26 cellular contexts compared by ENCODE assay signal in the genomic region with DNA sequence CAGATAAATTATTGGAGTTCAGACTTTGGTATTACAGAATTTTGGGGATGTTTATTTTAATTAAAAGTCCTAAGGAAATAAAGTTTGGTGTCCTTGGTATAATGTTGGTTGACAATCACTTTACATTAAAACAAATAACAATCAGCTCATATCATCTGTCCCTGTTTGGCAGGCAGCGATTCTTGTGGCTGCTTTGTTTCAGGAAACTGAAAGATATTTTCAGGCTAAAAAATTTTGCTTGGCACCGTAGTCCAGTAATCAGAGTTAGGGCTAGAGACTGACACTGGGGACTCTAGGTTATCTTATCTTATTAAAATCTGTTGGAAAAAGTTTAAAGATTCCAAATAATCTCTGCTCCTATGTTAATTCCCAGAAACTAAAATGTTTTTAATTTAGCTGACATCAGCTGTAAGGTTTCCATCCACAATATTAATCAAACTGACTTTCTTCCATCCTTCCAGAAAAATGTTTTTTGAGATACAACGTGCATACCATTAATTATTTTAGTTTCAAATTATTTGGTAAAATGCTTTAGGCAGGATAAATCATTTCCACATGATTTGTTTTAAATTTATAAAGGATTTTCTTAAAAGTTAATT.
"Had no signal": no experiment of that assay in that cellular context is flagged by ENCODE, and none has a peak within 500 bp of the region (broad histone marks: within the 10 kb centered on the region; RNA-seq: fewer than 3 reads in every experiment).

No MANE protein-coding gene starts in this region.

- H3K27me3 ChIP-seq: colonic mucosa, gastrocnemius medialis, ovary, spleen, testis, tibial artery had no signal

- H3K27ac Mint-ChIP-seq: dendritic cell treated with granulocyte-macrophage colony-stimulating factor and Interleukin-4, amounts not matched to agents 40 ng/mL and 50 ng/mL, for 4 days; memory B cell; natural killer cell; stimulated activated memory B cell treated with anti-CD40 and anti-IgM and Interleukin-4, amounts not matched to agents 10 μg/mL and 1 μg/mL and 100 μg/mL, for 72 hours; type B pancreatic cell had no signal

- H3K4me1 ChIP-seq: colonic mucosa, gastrocnemius medialis, psoas muscle, spleen, testis, tibial artery had no signal

- ATAC-seq: gastrocnemius medialis; left ventricle myocardium superior; natural killer cell; psoas muscle; right cardiac atrium; stimulated activated memory B cell treated with anti-CD40 and anti-IgM and Interleukin-4, amounts not matched to agents 10 μg/mL and 1 μg/mL and 100 μg/mL, for 72 hours; stimulated activated naive CD8-positive, alpha-beta T cell treated with anti-CD3 and anti-CD28 coated beads, Interleukin-15, Interleukin-2, amounts not matched to agents 100 U/mL and 50 U/mL, for 24 hours had no signal

- DNase-seq: colonic mucosa; effector memory CD4-positive, alpha-beta T cell; erythroblast; foreskin fibroblast; gastrocnemius medialis; left ventricle myocardium superior; natural killer cell; occipital lobe; ovary; posterior cingulate gyrus; psoas muscle; right cardiac atrium; spleen; stimulated activated CD4-positive, alpha-beta T cell treated with anti-CD3 and anti-CD28 coated beads, Interleukin-4, amount 100 ng/mL, for 4 hours; stimulated activated naive CD8-positive, alpha-beta T cell treated with anti-CD3 and anti-CD28 coated beads, Interleukin-15, Interleukin-2, amounts not matched to agents 100 U/mL and 50 U/mL, for 24 hours; substantia nigra; testis; tibial artery had no signal

- H3K4me1 Mint-ChIP-seq: natural killer cell had no signal

- H3K36me3 Mint-ChIP-seq: natural killer cell; stimulated activated memory B cell treated with anti-CD40 and anti-IgM and Interleukin-4, amounts not matched to agents 10 μg/mL and 1 μg/mL and 100 μg/mL, for 72 hours; type B pancreatic cell had no signal

- H3K4me3 Mint-ChIP-seq: dendritic cell treated with granulocyte-macrophage colony-stimulating factor and Interleukin-4, amounts not matched to agents 40 ng/mL and 50 ng/mL, for 4 days; memory B cell; natural killer cell; stimulated activated memory B cell treated with anti-CD40 and anti-IgM and Interleukin-4, amounts not matched to agents 10 μg/mL and 1 μg/mL and 100 μg/mL, for 72 hours; type B pancreatic cell had no signal

- H3K4me3 ChIP-seq: colonic mucosa, gastrocnemius medialis, lung, ovary, psoas muscle, skin epidermis, spleen, testis, tibial artery had no signal

- H3K36me3 ChIP-seq: colonic mucosa, gastrocnemius medialis, ovary, spleen, tibial artery had no signal

- H3K9me3 Mint-ChIP-seq: dendritic cell treated with granulocyte-macrophage colony-stimulating factor and Interleukin-4, amounts not matched to agents 40 ng/mL and 50 ng/mL, for 4 days; memory B cell; natural killer cell; stimulated activated memory B cell treated with anti-CD40 and anti-IgM and Interleukin-4, amounts not matched to agents 10 μg/mL and 1 μg/mL and 100 μg/mL, for 72 hours; type B pancreatic cell had no signal

- H3K27ac ChIP-seq: colonic mucosa, gastrocnemius medialis, ovary, psoas muscle, skin epidermis, spleen, testis, tibial artery had no signal

- FAIRE-seq: keratinocyte, urothelium cell line had no signal

- H3K27me3 Mint-ChIP-seq: memory B cell; stimulated activated memory B cell treated with anti-CD40 and anti-IgM and Interleukin-4, amounts not matched to agents 10 μg/mL and 1 μg/mL and 100 μg/mL, for 72 hours had no signal

- H3K9me3 ChIP-seq: colonic mucosa, gastrocnemius medialis, ovary, psoas muscle, spleen, testis, tibial artery had no signal
